ENCODE assay signal across 29 cellular contexts in genomic region chr5:158152151-158152550, GRCh38.
"Had no signal": no experiment of that assay in that cellular context is flagged by ENCODE, and none has a peak within 500 bp of the region (broad histone marks: within the 10 kb centered on the region; RNA-seq: fewer than 3 reads in every experiment).

No MANE protein-coding gene starts in this region.

- H3K27me3 ChIP-seq: neural progenitor cell, neutrophil, right atrium auricular region, right lobe of liver, stomach, testis, thyroid gland, transverse colon, upper lobe of left lung, vagina had no signal

- H3K36me3 Mint-ChIP-seq: immature natural killer cell; mesothelial cell of epicardium; naive B cell; natural killer cell; neural progenitor cell; stimulated activated naive B cell treated with anti-CD40 and anti-IgM and Interleukin-4, amounts not matched to agents 10 μg/mL and 1 μg/mL and 100 μg/mL, for 72 hours had no signal

- H3K4me1 Mint-ChIP-seq: immature natural killer cell, naive B cell, natural killer cell, nephron progenitor cell, neural progenitor cell had no signal

- H3K4me1 ChIP-seq: neural progenitor cell, parathyroid adenoma, psoas muscle, stomach, testis, thyroid gland, transverse colon, upper lobe of left lung had no signal

- H3K9me3 Mint-ChIP-seq: mesothelial cell of epicardium; naive B cell; nephron progenitor cell; neural progenitor cell; stimulated activated naive B cell treated with anti-CD40 and anti-IgM and Interleukin-4, amounts not matched to agents 10 μg/mL and 1 μg/mL and 100 μg/mL, for 72 hours had no signal

- H3K4me3 ChIP-seq: left ventricle myocardium inferior, lung, neural progenitor cell, psoas muscle, right atrium auricular region, right lobe of liver, stomach, testis, thyroid gland, transverse colon, upper lobe of left lung, vagina had no signal

- H3K36me3 ChIP-seq: left ventricle myocardium inferior, neural progenitor cell, neutrophil, right atrium auricular region, right lobe of liver, stomach, thyroid gland, transverse colon, upper lobe of left lung, vagina had no signal

- H3K9me3 ChIP-seq: neutrophil, psoas muscle, right atrium auricular region, right lobe of liver, stomach, testis, thyroid gland, transverse colon, upper lobe of left lung, vagina had no signal

- ATAC-seq: natural killer cell; psoas muscle; right lobe of liver; stimulated activated naive B cell treated with anti-CD40 and anti-IgM and Interleukin-4, amounts not matched to agents 10 μg/mL and 1 μg/mL and 100 μg/mL, for 72 hours; stimulated activated naive CD8-positive, alpha-beta T cell treated with anti-CD3 and anti-CD28 coated beads, Interleukin-15, Interleukin-2, amounts not matched to agents 100 U/mL and 50 U/mL, for 24 hours had no signal

- DNase-seq: hypothalamus; immature natural killer cell; kidney; left ventricle myocardium inferior; mesendoderm; naive B cell; natural killer cell; nephron progenitor cell; occipital lobe; psoas muscle; right lobe of liver; stimulated activated CD4-positive, alpha-beta T cell treated with anti-CD3 and anti-CD28 coated beads, Interleukin-12 subunit alpha, Interleukin-12 subunit beta, amount 100 ng/mL, for 4 hours; stimulated activated CD4-positive, alpha-beta T cell treated with anti-CD3 and anti-CD28 coated beads, Interleukin-15, amount 100 ng/mL, for 24 hours; stimulated activated CD4-positive, alpha-beta T cell treated with anti-CD3 and anti-CD28 coated beads, Interleukin-2, amount 100 ng/mL, for 24 hours; stimulated activated CD4-positive, alpha-beta T cell treated with anti-CD3 and anti-CD28 coated beads, Interleukin-4, amount 100 ng/mL, for 1 hour; stimulated activated naive B cell treated with anti-CD40 and anti-IgM and Interleukin-4, amounts not matched to agents 10 μg/mL and 1 μg/mL and 100 μg/mL, for 72 hours; stimulated activated naive CD8-positive, alpha-beta T cell treated with anti-CD3 and anti-CD28 coated beads, Interleukin-15, Interleukin-2, amounts not matched to agents 100 U/mL and 50 U/mL, for 24 hours; stomach; testis; thyroid gland; transverse colon; upper lobe of left lung had no signal

- H3K4me3 Mint-ChIP-seq: immature natural killer cell; mesothelial cell of epicardium; naive B cell; natural killer cell; nephron progenitor cell; neural progenitor cell; stimulated activated naive B cell treated with anti-CD40 and anti-IgM and Interleukin-4, amounts not matched to agents 10 μg/mL and 1 μg/mL and 100 μg/mL, for 72 hours had no signal

- H3K27ac Mint-ChIP-seq: immature natural killer cell; mesothelial cell of epicardium; naive B cell; natural killer cell; nephron progenitor cell; neural progenitor cell; stimulated activated naive B cell treated with anti-CD40 and anti-IgM and Interleukin-4, amounts not matched to agents 10 μg/mL and 1 μg/mL and 100 μg/mL, for 72 hours had no signal
